Comparison of ENCODE assay signal across 18 cellular contexts in the genomic region with DNA sequence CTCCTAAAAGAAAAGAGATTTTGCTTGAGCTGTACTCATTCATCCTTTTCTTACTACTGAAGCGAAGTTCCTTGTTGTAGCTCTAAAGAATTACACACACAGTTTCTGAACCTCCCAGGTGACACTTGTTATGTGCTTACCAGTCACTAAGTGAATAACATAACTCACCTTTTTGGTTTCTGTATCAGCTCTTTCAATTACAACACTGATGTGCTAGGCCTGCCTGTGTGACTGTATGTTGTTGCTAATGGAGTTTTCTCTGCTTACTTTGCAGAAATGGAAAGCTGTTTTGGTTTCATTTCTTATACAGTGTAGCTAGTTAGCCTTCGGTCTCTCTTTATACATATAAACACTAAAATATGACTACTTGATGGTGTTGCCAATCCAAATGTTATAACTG.
DNase-seq lines count a peak whose midpoint lies in the region; ATAC-seq and TF ChIP-seq lines count a peak whose summit lies in the region.
"Had no signal": no experiment of that assay in that cellular context is flagged by ENCODE, and none has a peak within 500 bp of the region (broad histone marks: within the 10 kb centered on the region; RNA-seq: fewer than 3 reads in every experiment).

No MANE protein-coding gene starts in this region.

- H3K4me1 ChIP-seq in GM23338 (ENCODE audit: insufficient read depth), result no peaks in the 10 kb centered on the region
- H3K4me1 ChIP-seq: adrenal gland, colonic mucosa, esophagus muscularis mucosa, spleen, suprapubic skin had no signal

- no peak for TF ChIP-seq CTCF in GM23338 (conservative IDR thresholded peaks at IDR 0.05; ENCODE audit: low read depth in 2 of 2)

- H3K4me3 ChIP-seq in GM23338, result no peak overlapping the region
- H3K4me3 ChIP-seq: colonic mucosa, esophagus muscularis mucosa, lung, spleen, suprapubic skin had no signal

- no peak overlapping the region for H2AFZ ChIP-seq in GM23338

- DNase-seq in kidney tubule cell (ENCODE audit: low spot score) (peak; percentile 22), GM23338 (ENCODE audit: low spot score) (no peak), NCI-H526 treated with DMSO at 0.1 percent for 48 hours (lab: John Stamatoyannopoulos, UW) (no peak)
- DNase-seq in activated CD4-positive, alpha-beta T cell treated with anti-CD3 and anti-CD28 coated beads for 1 hour, result no peak
- no peak for DNase-seq in activated naive CD8-positive, alpha-beta T cell treated with anti-CD3 and anti-CD28 coated beads for 36 hours
- DNase-seq: activated T-cell treated with anti-CD3 and anti-CD28 coated beads for 4 hours; adrenal gland; CD4-positive, CD25-positive, alpha-beta regulatory T cell; colonic mucosa; HCEC 1CT; spleen had no signal

- no peak overlapping the region for H3K4me2 ChIP-seq in GM23338

- no peak overlapping the region for H3K4me3 Mint-ChIP-seq in activated naive CD8-positive, alpha-beta T cell treated with anti-CD3 and anti-CD28 coated beads for 36 hours
- H3K4me3 Mint-ChIP-seq in GM23338, result no peak overlapping the region
- H3K4me3 Mint-ChIP-seq: CD4-positive, CD25-positive, alpha-beta regulatory T cell had no signal

- ATAC-seq in GM18868 (IDR thresholded peaks at IDR 0.05; ENCODE audit: unreplicated experiment), result peak; percentile 93
- peak; percentile 66 for ATAC-seq in GM21619 (IDR thresholded peaks at IDR 0.05; ENCODE audit: unreplicated experiment)
- ATAC-seq in HG03354 (IDR thresholded peaks at IDR 0.05; ENCODE audit: poor library complexity, severe bottlenecking, unreplicated experiment), result peak; percentile 75
- ATAC-seq in GM23338, result no peak
- ATAC-seq: activated CD4-positive, CD25-positive, alpha-beta regulatory T cell treated with anti-CD3 and anti-CD28 coated beads, Interleukin-2, amount 50 U/mL, for 24 hours had no signal

- H3K36me3 Mint-ChIP-seq in activated naive CD8-positive, alpha-beta T cell treated with anti-CD3 and anti-CD28 coated beads for 36 hours, result no peaks in the 10 kb centered on the region
- H3K36me3 Mint-ChIP-seq in GM23338 (ENCODE audit: low read depth), result no peaks in the 10 kb centered on the region
- H3K36me3 Mint-ChIP-seq: CD4-positive, CD25-positive, alpha-beta regulatory T cell had no signal

- no peak overlapping the region for H3K27ac ChIP-seq in GM23338 (ENCODE audit: low read depth)
- H3K27ac ChIP-seq: adrenal gland, colonic mucosa, esophagus muscularis mucosa, spleen, suprapubic skin had no signal

- no peaks in the 10 kb centered on the region for H4K20me1 ChIP-seq in GM23338 (replicated peaks; ENCODE audit: insufficient read depth)

- no peaks in the 10 kb centered on the region for H3K27me3 ChIP-seq in GM23338 (ENCODE audit: insufficient read depth)
- H3K27me3 ChIP-seq: adrenal gland, colonic mucosa, esophagus muscularis mucosa, spleen, suprapubic skin had no signal

- no peaks in the 10 kb centered on the region for H3F3A ChIP-seq in GM23338 (replicated peaks; ENCODE audit: low read depth)

- no peaks in the 10 kb centered on the region for H3K36me3 ChIP-seq in GM23338 (ENCODE audit: insufficient read depth)
- H3K36me3 ChIP-seq: adrenal gland, colonic mucosa, esophagus muscularis mucosa, spleen, suprapubic skin had no signal

- H3K9me2 ChIP-seq in GM23338 (ENCODE audit: insufficient read depth), result no peaks in the 10 kb centered on the region

- H3K27ac Mint-ChIP-seq in activated naive CD8-positive, alpha-beta T cell treated with anti-CD3 and anti-CD28 coated beads for 36 hours, result no peak overlapping the region
- no peak overlapping the region for H3K27ac Mint-ChIP-seq in GM23338
- H3K27ac Mint-ChIP-seq: CD4-positive, CD25-positive, alpha-beta regulatory T cell had no signal

- peaks cover 1% of the 10 kb centered on the region for H3K9me3 Mint-ChIP-seq in activated naive CD8-positive, alpha-beta T cell treated with anti-CD3 and anti-CD28 coated beads for 36 hours
- H3K9me3 Mint-ChIP-seq in GM23338, result no peaks in the 10 kb centered on the region

- H3K27me3 Mint-ChIP-seq in activated naive CD8-positive, alpha-beta T cell treated with anti-CD3 and anti-CD28 coated beads for 36 hours, result no peaks in the 10 kb centered on the region
- H3K27me3 Mint-ChIP-seq in GM23338 (ENCODE audit: insufficient read depth, low read depth, poor library complexity), result no peaks in the 10 kb centered on the region
- H3K27me3 Mint-ChIP-seq: CD4-positive, CD25-positive, alpha-beta regulatory T cell had no signal

- no peaks in the 10 kb centered on the region for H3K79me2 ChIP-seq in GM23338 (replicated peaks; ENCODE audit: insufficient read depth)

- H3K4me1 Mint-ChIP-seq in activated naive CD8-positive, alpha-beta T cell treated with anti-CD3 and anti-CD28 coated beads for 36 hours, result no peaks in the 10 kb centered on the region
- no peaks in the 10 kb centered on the region for H3K4me1 Mint-ChIP-seq in GM23338
- H3K4me1 Mint-ChIP-seq: CD4-positive, CD25-positive, alpha-beta regulatory T cell had no signal

TF ChIP-seq in GM23338, 12 proteins besides CTCF, POLR2A, EP300 and RAD21:
- TF ChIP-seq, protein P1, sequence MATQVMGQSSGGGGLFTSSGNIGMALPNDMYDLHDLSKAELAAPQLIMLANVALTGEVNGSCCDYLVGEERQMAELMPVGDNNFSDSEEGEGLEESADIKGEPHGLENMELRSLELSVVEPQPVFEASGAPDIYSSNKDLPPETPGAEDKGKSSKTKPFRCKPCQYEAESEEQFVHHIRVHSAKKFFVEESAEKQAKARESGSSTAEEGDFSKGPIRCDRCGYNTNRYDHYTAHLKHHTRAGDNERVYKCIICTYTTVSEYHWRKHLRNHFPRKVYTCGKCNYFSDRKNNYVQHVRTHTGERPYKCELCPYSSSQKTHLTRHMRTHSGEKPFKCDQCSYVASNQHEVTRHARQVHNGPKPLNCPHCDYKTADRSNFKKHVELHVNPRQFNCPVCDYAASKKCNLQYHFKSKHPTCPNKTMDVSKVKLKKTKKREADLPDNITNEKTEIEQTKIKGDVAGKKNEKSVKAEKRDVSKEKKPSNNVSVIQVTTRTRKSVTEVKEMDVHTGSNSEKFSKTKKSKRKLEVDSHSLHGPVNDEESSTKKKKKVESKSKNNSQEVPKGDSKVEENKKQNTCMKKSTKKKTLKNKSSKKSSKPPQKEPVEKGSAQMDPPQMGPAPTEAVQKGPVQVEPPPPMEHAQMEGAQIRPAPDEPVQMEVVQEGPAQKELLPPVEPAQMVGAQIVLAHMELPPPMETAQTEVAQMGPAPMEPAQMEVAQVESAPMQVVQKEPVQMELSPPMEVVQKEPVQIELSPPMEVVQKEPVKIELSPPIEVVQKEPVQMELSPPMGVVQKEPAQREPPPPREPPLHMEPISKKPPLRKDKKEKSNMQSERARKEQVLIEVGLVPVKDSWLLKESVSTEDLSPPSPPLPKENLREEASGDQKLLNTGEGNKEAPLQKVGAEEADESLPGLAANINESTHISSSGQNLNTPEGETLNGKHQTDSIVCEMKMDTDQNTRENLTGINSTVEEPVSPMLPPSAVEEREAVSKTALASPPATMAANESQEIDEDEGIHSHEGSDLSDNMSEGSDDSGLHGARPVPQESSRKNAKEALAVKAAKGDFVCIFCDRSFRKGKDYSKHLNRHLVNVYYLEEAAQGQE (IDR thresholded peaks at IDR 0.05; ENCODE audit: unreplicated experiment), result no peak
- TF ChIP-seq NANOG (IDR thresholded peaks at IDR 0.05; ENCODE audit: borderline replicate concordance), result no peak
- TF ChIP-seq POLR2AphosphoS5 (IDR thresholded peaks at IDR 0.05; ENCODE audit: low read depth), result no peak
- no peak for TF ChIP-seq STAT1 (IDR thresholded peaks at IDR 0.05; ENCODE audit: unreplicated experiment)
- no peak for TF ChIP-seq ZNF331 (CRISPR knock-in tag; IDR thresholded peaks at IDR 0.05; ENCODE audit: low read depth)
- TF ChIP-seq, protein P2, sequence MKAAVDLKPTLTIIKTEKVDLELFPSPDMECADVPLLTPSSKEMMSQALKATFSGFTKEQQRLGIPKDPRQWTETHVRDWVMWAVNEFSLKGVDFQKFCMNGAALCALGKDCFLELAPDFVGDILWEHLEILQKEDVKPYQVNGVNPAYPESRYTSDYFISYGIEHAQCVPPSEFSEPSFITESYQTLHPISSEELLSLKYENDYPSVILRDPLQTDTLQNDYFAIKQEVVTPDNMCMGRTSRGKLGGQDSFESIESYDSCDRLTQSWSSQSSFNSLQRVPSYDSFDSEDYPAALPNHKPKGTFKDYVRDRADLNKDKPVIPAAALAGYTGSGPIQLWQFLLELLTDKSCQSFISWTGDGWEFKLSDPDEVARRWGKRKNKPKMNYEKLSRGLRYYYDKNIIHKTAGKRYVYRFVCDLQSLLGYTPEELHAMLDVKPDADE (IDR thresholded peaks at IDR 0.05), result no peak
- no peak for TF ChIP-seq EZH2 (IDR thresholded peaks at IDR 0.05; ENCODE audit: low read depth, unreplicated experiment)
- no peak for TF ChIP-seq ZNF114 (CRISPR knock-in tag; IDR thresholded peaks at IDR 0.05)
